15 cellular contexts compared by ENCODE assay signal in the genomic region with DNA sequence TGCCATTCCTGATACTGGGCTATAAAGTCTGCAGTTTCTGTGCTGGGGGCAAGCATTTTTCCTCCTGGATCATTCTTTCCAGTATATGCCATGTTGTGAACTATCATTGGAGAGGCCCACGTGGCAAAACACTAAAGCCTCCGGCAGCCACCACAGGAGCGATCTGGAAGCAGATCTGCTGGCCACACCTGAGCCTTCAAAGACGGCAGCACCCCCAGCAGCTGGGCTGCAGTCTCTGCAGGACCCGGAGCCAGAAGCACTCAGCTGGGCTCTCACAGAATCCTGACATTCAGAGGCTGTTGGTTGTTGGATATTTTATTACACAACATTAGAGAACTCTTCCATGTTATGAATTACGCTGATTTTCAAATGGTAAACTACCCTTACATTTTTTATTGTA.
"Had no signal": no experiment of that assay in that cellular context is flagged by ENCODE, and none has a peak within 500 bp of the region (broad histone marks: within the 10 kb centered on the region; RNA-seq: fewer than 3 reads in every experiment).

No MANE protein-coding gene starts in this region.

- H3K4me3 ChIP-seq: coronary artery, esophagus muscularis mucosa, left ventricle myocardium inferior, suprapubic skin had no signal

- DNase-seq: activated CD4-positive, alpha-beta T cell treated with anti-CD3 and anti-CD28 coated beads, Interleukin-2, amount 50 U/mL, for 1 hour; activated CD8-positive, alpha-beta memory T cell treated with anti-CD3 and anti-CD28 coated beads for 24 hours; anterior cingulate cortex; hippocampal formation; kidney; left ventricle myocardium inferior; natural killer cell; posterior cingulate gyrus; stimulated activated CD4-positive, alpha-beta T cell treated with anti-CD3 and anti-CD28 coated beads, Interleukin-15, amount 100 ng/mL, for 24 hours had no signal

- H3K36me3 ChIP-seq: brain microvascular endothelial cell, esophagus muscularis mucosa, left ventricle myocardium inferior, neutrophil, suprapubic skin had no signal

- ATAC-seq: activated CD4-positive, CD25-positive, alpha-beta regulatory T cell treated with anti-CD3 and anti-CD28 coated beads, Interleukin-2, amount 50 U/mL, for 24 hours; natural killer cell had no signal

- H3K9me3 ChIP-seq: neutrophil had no signal

- H3K27ac ChIP-seq: coronary artery, esophagus muscularis mucosa, left ventricle myocardium inferior, neutrophil, suprapubic skin had no signal

- H3K4me1 ChIP-seq: esophagus muscularis mucosa, left ventricle myocardium inferior, suprapubic skin had no signal

- H3K27me3 ChIP-seq: brain microvascular endothelial cell, neutrophil, suprapubic skin had no signal
